In genomic region chr6:63764318-63764916, GRCh38 we compare ENCODE assay signal across 8 cellular contexts.
DNase-seq lines count a peak whose midpoint lies in the region; ATAC-seq and TF ChIP-seq lines count a peak whose summit lies in the region.

No MANE protein-coding gene starts in this region.

- H3K27ac ChIP-seq in PC-9, result no peak overlapping the region

- no peaks in the 10 kb centered on the region for H3K79me2 ChIP-seq in PC-9 (ENCODE audit: low read depth)

- no peaks in the 10 kb centered on the region for H3K36me3 Mint-ChIP-seq in progenitor cell of endocrine pancreas (ENCODE audit: insufficient read depth)

- H3K4me3 Mint-ChIP-seq in progenitor cell of endocrine pancreas (ENCODE audit: low read depth), result no peak overlapping the region

- H2AFZ ChIP-seq in PC-9, result no peak overlapping the region

- peak; percentile 79 for TF ChIP-seq CTCF in PC-9 (conservative IDR thresholded peaks at IDR 0.05)
- peak; percentile 81 for TF ChIP-seq CTCF in progenitor cell of endocrine pancreas (IDR thresholded peaks at IDR 0.05; ENCODE audit: unreplicated experiment)

- H3K27ac Mint-ChIP-seq in progenitor cell of endocrine pancreas, result no peak overlapping the region

- H3K9me3 Mint-ChIP-seq in progenitor cell of endocrine pancreas (ENCODE audit: low read depth), result peaks cover 13% of the 10 kb centered on the region

- H4K20me1 ChIP-seq in PC-9 (ENCODE audit: insufficient read depth), result peaks cover 4% of the 10 kb centered on the region; the same call in 1 of the 2 replicates

- BruUV-seq in PC-9 (replicated peaks; lab: Mats Ljungman, UMichigan), result no TSS peak

- TF ChIP-seq POLR2A in erythroblast (IDR thresholded peaks at IDR 0.05; ENCODE audit: low read length), result no peak

- H3K9me3 ChIP-seq in PC-9 (ENCODE audit: insufficient read depth, low read depth), result peaks cover 3% of the 10 kb centered on the region; the same call in 1 of the 2 replicates

- no peaks in the 10 kb centered on the region for H3K36me3 ChIP-seq in PC-9 (ENCODE audit: low read depth)

- DNase-seq in DMS153 (lab: John Stamatoyannopoulos, UW) (peak; percentile 7), PC-9 (no peak), erythroblast (lab: John Stamatoyannopoulos, UW) (peak; percentile 51 to 79), progenitor cell of endocrine pancreas (ENCODE audit: low spot score, unreplicated experiment) (no peak), HK-2 (ENCODE audit: unreplicated experiment) (no peak)

- no peaks in the 10 kb centered on the region for H3K27me3 Mint-ChIP-seq in progenitor cell of endocrine pancreas

- H3K4me1 Mint-ChIP-seq in progenitor cell of endocrine pancreas (ENCODE audit: low read depth), result no peaks in the 10 kb centered on the region

- no peak overlapping the region for H3K4me2 ChIP-seq in PC-9

- H3K9me2 ChIP-seq in PC-9 (ENCODE audit: insufficient read depth), result no peaks in the 10 kb centered on the region

- H3F3A ChIP-seq in PC-9 (ENCODE audit: insufficient read depth, low read depth), result no peaks in the 10 kb centered on the region

- H3K27me3 ChIP-seq in PC-9 (ENCODE audit: insufficient read depth, low read depth), result no peaks in the 10 kb centered on the region

- CTCF ChIA-PET in PC-9 (lab: Charles Lee), result interaction anchor here (0.6 to 1.0 kb wide), 6 partner anchors 30 to 412 kb away, joined by 3 to 22 read pairs (median 5); partner anchors contain the start of gene PHF3

- no peak overlapping the region for H3K4me3 ChIP-seq in PC-9

- intact Hi-C loops in PC-9 (cut with micrococcal nuclease; ENCODE audit: unreplicated experiment), result loop anchor here (1.0 to 2.0 kb wide), 3 partner anchors 166 to 456 kb away; no protein-coding TSS in a partner anchor

- no peaks in the 10 kb centered on the region for H3K4me1 ChIP-seq in PC-9 (replicated peaks; ENCODE audit: insufficient read depth)

- ATAC-seq in HG03432 (IDR thresholded peaks at IDR 0.05; ENCODE audit: unreplicated experiment) (peak; percentile 48), GM18907 (IDR thresholded peaks at IDR 0.05; ENCODE audit: unreplicated experiment) (no peak), HG03139 (IDR thresholded peaks at IDR 0.05; ENCODE audit: unreplicated experiment) (no peak)

- POLR2A ChIA-PET in PC-9 (lab: Charles Lee; ENCODE audit: unreplicated experiment), result interaction anchor here (0.7 kb wide), 1 partner anchor 191 kb away, joined by 10 read pairs; no protein-coding TSS in a partner anchor

Comparison
In these comparisons a context has a peak if more than half of its experiments do, and no peak if none do; other contexts are left out.
1. DNase-seq: peak in DMS153 (single experiment) and erythroblast (2 of 2); none in PC-9 (0 of 2), progenitor cell of endocrine pancreas (single experiment) and HK-2 (single experiment).